In the genomic region with DNA sequence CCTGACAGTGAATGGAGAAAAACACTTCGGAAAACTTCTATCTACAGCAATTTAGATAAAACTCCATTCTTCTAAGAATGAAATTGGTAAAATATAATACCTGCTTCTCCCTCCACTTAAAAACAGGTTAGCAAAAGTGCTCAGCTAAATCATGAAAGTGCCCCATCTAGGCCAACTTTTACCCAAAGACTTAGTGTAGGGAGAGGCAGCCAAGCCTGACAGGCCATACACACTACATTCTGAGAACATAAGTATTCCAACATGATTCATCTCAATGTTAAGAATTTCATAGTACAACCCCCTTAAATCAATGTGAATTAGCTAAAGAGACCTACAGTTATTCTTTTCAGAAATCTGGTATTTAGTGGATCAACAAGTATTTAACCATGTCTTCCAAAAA, we compare ENCODE assay signal across 24 cellular contexts. TPM values are rescaled to one million over a fixed set of nuclear protein-coding genes. Genes with fewer than 3 reads are reported as not detected.
DNase-seq lines count a peak whose midpoint lies in the region; ATAC-seq, FAIRE-seq and TF ChIP-seq lines count a peak whose summit lies in the region.
"Had no signal": no experiment of that assay in that cellular context is flagged by ENCODE, and none has a peak within 500 bp of the region (broad histone marks: within the 10 kb centered on the region; RNA-seq: fewer than 3 reads in every experiment).

No MANE protein-coding gene starts in this region.

- POLR2A ChIA-PET in activated B cell treated with CpG ODN at 0.5 μM for 24 hours (lab: Charles Lee), result interaction anchor here (1.2 to 1.9 kb wide), 4 partner anchors 10 to 439 kb away, joined by 3 to 8 read pairs (median 5); a partner anchor contains a TSS

- peaks cover 10% of the 10 kb centered on the region for H3K9me3 Mint-ChIP-seq in activated B cell treated with CpG ODN at 0.5 μM for 24 hours
- no peaks in the 10 kb centered on the region for H3K9me3 Mint-ChIP-seq in stimulated activated naive CD8-positive, alpha-beta T cell treated with anti-CD3 and anti-CD28 coated beads, Interleukin-15, amount 100 ng/mL, for 72 hours
- H3K9me3 Mint-ChIP-seq: CD4-positive, alpha-beta T cell had no signal

- peak overlapping the region; percentile 50 for H3K4me3 Mint-ChIP-seq in activated B cell treated with CpG ODN at 0.5 μM for 24 hours
- H3K4me3 Mint-ChIP-seq in stimulated activated naive CD8-positive, alpha-beta T cell treated with anti-CD3 and anti-CD28 coated beads, Interleukin-15, amount 100 ng/mL, for 72 hours, result no peak overlapping the region
- H3K4me3 Mint-ChIP-seq: CD4-positive, alpha-beta T cell; neural crest cell; T-helper 17 cell had no signal

- CTCF ChIA-PET in activated B cell treated with CpG ODN at 0.5 μM for 24 hours (lab: Charles Lee), result interaction anchor here (0.7 kb wide), 1 partner anchor 20 kb away, joined by 3 read pairs; no protein-coding TSS in a partner anchor

- DNase-seq in GM18507 (ENCODE audit: extremely low spot score, insufficient read length, low read depth) (no peak), activated B cell treated with CpG ODN at 0.5 μM for 24 hours (no peak), renal cortical epithelial cell (ENCODE audit: low read depth) (peak; percentile 43), DMS153 treated with DMSO at 0.1 percent for 48 hours (lab: John Stamatoyannopoulos, UW; ENCODE audit: unreplicated experiment) (no peak)
- no peak for DNase-seq in stimulated activated naive CD8-positive, alpha-beta T cell treated with anti-CD3 and anti-CD28 coated beads, Interleukin-15, amount 100 ng/mL, for 72 hours
- DNase-seq: activated CD4-positive, alpha-beta T cell treated with anti-CD3 and anti-CD28 coated beads for 4 hours; activated naive CD4-positive, alpha-beta T cell treated with anti-CD3 and anti-CD28 coated beads, Interleukin-2, amount 50 U/mL, for 16 hours; anterior cingulate cortex; CD4-positive, alpha-beta T cell; dermis blood vessel endothelial cell; DMS153; islet precursor cell; Karpas-422; NCI-H1694; NCI-H2171; NCI-H524; NK-92 treated with Interleukin-12 subunit alpha and Interleukin-12 subunit beta, amount 100 ng/mL, for 24 hours; T-helper 17 cell; transverse colon had no signal

- intact Hi-C loops in activated B cell treated with CpG ODN at 0.5 μM for 24 hours (cut with micrococcal nuclease), result no loop called here

- H3K4me1 Mint-ChIP-seq in activated B cell treated with CpG ODN at 0.5 μM for 24 hours, result peaks cover 94% of the 10 kb centered on the region
- H3K4me1 Mint-ChIP-seq in stimulated activated naive CD8-positive, alpha-beta T cell treated with anti-CD3 and anti-CD28 coated beads, Interleukin-15, amount 100 ng/mL, for 72 hours, result peaks cover 77% of the 10 kb centered on the region

- peak; percentile 49 for FAIRE-seq in GM18507 (lab: Jason Lieb, UNC)
- FAIRE-seq: G401.6 had no signal

- no peaks in the 10 kb centered on the region for H3K27me3 Mint-ChIP-seq in activated B cell treated with CpG ODN at 0.5 μM for 24 hours
- H3K27me3 Mint-ChIP-seq in stimulated activated naive CD8-positive, alpha-beta T cell treated with anti-CD3 and anti-CD28 coated beads, Interleukin-15, amount 100 ng/mL, for 72 hours, result no peaks in the 10 kb centered on the region
- H3K27me3 Mint-ChIP-seq: CD4-positive, alpha-beta T cell; T-helper 17 cell had no signal

- peaks cover 29% of the 10 kb centered on the region for H3K36me3 Mint-ChIP-seq in activated B cell treated with CpG ODN at 0.5 μM for 24 hours (ENCODE audit: low read depth)

- peak overlapping the region; percentile 71 for H3K27ac Mint-ChIP-seq in activated B cell treated with CpG ODN at 0.5 μM for 24 hours
- H3K27ac Mint-ChIP-seq in stimulated activated naive CD8-positive, alpha-beta T cell treated with anti-CD3 and anti-CD28 coated beads, Interleukin-15, amount 100 ng/mL, for 72 hours, result no peak overlapping the region

- ATAC-seq in HG02610 (IDR thresholded peaks at IDR 0.05; ENCODE audit: unreplicated experiment) (peak; percentile 19), activated B cell treated with CpG ODN at 0.5 μM for 24 hours (ENCODE audit: low read depth) (no peak), HG03280 (IDR thresholded peaks at IDR 0.05; ENCODE audit: unreplicated experiment) (no peak)
- ATAC-seq in stimulated activated naive CD8-positive, alpha-beta T cell treated with anti-CD3 and anti-CD28 coated beads, Interleukin-15, amount 100 ng/mL, for 72 hours, result no peak
- ATAC-seq: sciatic nerve, T-helper 17 cell had no signal

- no peak for TF ChIP-seq CTCF in activated B cell treated with CpG ODN at 0.5 μM for 24 hours (IDR thresholded peaks at IDR 0.05)

RNA-seq across cellular contexts. Expression of a gene that starts 7.2 kb away (rescaled TPM):
- total RNA-seq in activated B cell treated with CpG ODN at 0.5 μM for 24 hours, result 54.8 and 59.3 TPM in 2 replicates
- total RNA-seq in renal cortical epithelial cell, result 92.6 and 203 TPM in 2 replicates
